Comparison of ENCODE assay signal across 1 cellular context in genomic region chr15:48315041-48315440, GRCh38.
TF ChIP-seq lines count a peak whose summit lies in the region.

No MANE protein-coding gene starts in this region.

TF ChIP-seq in H1, 55 proteins besides CTCF, POLR2A, EP300 and RAD21:
- TF ChIP-seq SIN3A (conservative IDR thresholded peaks at IDR 0.05 in 1 of 2, IDR thresholded peaks at IDR 0.05 in 1 of 2; ENCODE audit: low read depth in 1 of 2, low read length in 2 of 2) (no peak), POLR2AphosphoS5 (IDR thresholded peaks at IDR 0.05; ENCODE audit: low read depth, low read length) (no peak), GABPA (IDR thresholded peaks at IDR 0.05; ENCODE audit: borderline replicate concordance, insufficient read depth, low read length) (no peak), BRCA1 (IDR thresholded peaks at IDR 0.05; ENCODE audit: low read depth, low read length) (no peak), KDM4A (IDR thresholded peaks at IDR 0.05; ENCODE audit: low read depth, low read length, severe bottlenecking) (no peak), TEAD4 (IDR thresholded peaks at IDR 0.05; ENCODE audit: low read depth, low read length) (no peak), JUN (IDR thresholded peaks at IDR 0.05; ENCODE audit: low read depth, low read length) (no peak), SAP30 (IDR thresholded peaks at IDR 0.05; ENCODE audit: insufficient read depth, insufficient replicate concordance, low read length) (no peak), NRF1 (IDR thresholded peaks at IDR 0.05; ENCODE audit: low read depth, low read length) (no peak)
TF ChIP-seq in H1: peak in this region for 0.
